ENCODE assay signal across 26 cellular contexts in the genomic region with DNA sequence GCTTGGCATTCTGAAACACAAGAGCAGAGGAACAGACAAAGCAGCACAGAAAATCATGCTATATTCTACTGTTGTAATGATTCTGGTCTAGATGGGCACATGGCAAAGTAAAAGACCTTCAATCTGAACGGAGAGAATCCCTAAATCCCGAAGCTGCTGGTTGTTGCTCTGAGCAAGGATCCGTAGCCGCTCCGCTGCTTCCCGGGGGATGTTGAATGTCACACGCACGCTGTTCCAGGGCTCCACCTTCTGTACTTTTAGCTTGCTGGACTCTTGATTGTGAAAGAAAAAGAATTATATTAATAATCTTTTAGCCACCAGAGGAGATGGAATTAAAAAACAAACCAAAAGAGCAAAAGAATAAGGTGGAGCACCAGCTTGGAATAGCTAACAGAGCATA.
"Had no signal": no experiment of that assay in that cellular context is flagged by ENCODE, and none has a peak within 500 bp of the region (broad histone marks: within the 10 kb centered on the region; RNA-seq: fewer than 3 reads in every experiment).

No MANE protein-coding gene starts in this region.

- H3K27me3 ChIP-seq: brain microvascular endothelial cell, esophagus muscularis mucosa, foreskin keratinocyte, gastrocnemius medialis had no signal

- H3K9me3 ChIP-seq: esophagus muscularis mucosa, gastrocnemius medialis had no signal

- DNase-seq: activated CD4-positive, alpha-beta T cell treated with anti-CD3 and anti-CD28 coated beads for 36 hours; activated CD4-positive, alpha-beta T cell treated with anti-CD3 and anti-CD28 coated beads, Interleukin-2, amount 10 ng/mL, durations not matched to agents 7 days and 5 days; activated CD4-positive, alpha-beta T cell treated with anti-CD3 and anti-CD28 coated beads, Interleukin-2, amount 50 U/mL, for 48 hours; activated CD4-positive, CD25-positive, alpha-beta regulatory T cell; activated CD4-positive, CD25-positive, alpha-beta regulatory T cell treated with anti-CD3 and anti-CD28 coated beads, Interleukin-2, amount 50 U/mL, for 72 hours; activated CD8-positive, alpha-beta memory T cell treated with anti-CD3 and anti-CD28 coated beads for 24 hours; activated CD8-positive, alpha-beta T cell treated with anti-CD3 and anti-CD28 coated beads for 36 hours; activated effector memory CD4-positive, alpha-beta T cell treated with Interleukin-2 at 50 U/mL for 16 hours; activated gamma-delta T cell treated with Interleukin-2 at 50 U/mL for 16 hours; activated naive CD4-positive, alpha-beta T cell treated with anti-CD3 and anti-CD28 coated beads, Interleukin-2, amount 50 U/mL, for 16 hours; activated naive CD4-positive, alpha-beta T cell treated with Interleukin-2 at 50 U/mL for 16 hours; activated T-cell treated with anti-CD3 and anti-CD28 coated beads, Interleukin-2, amount 50 U/mL, for 4 hours; anterior cingulate cortex; brain microvascular endothelial cell; caudate nucleus; cortex of kidney; dermis blood vessel endothelial cell; effector CD4-positive, alpha-beta T cell; effector memory CD8-positive, alpha-beta T cell; erythroblast; foreskin keratinocyte; gastrocnemius medialis; T-helper 2 cell had no signal

- H3K4me3 ChIP-seq: esophagus muscularis mucosa, gastrocnemius medialis had no signal

- H3K27ac Mint-ChIP-seq: activated CD4-positive, alpha-beta T cell treated with anti-CD3 and anti-CD28 coated beads for 36 hours; activated CD4-positive, alpha-beta T cell treated with anti-CD3 and anti-CD28 coated beads, Interleukin-2, amount 10 ng/mL, durations not matched to agents 7 days and 5 days; activated CD8-positive, alpha-beta T cell treated with anti-CD3 and anti-CD28 coated beads for 36 hours; activated naive CD8-positive, alpha-beta T cell; activated T-helper 17 cell treated with anti-CD3 and anti-CD28 coated beads, Interleukin-2, amount 50 U/mL, for 72 hours; effector memory CD8-positive, alpha-beta T cell had no signal

- H3K9me3 Mint-ChIP-seq: activated CD4-positive, alpha-beta T cell treated with anti-CD3 and anti-CD28 coated beads, Interleukin-2, amount 10 ng/mL, durations not matched to agents 7 days and 5 days; activated CD8-positive, alpha-beta T cell treated with anti-CD3 and anti-CD28 coated beads for 36 hours; activated T-cell treated with anti-CD3 and anti-CD28 coated beads, Interleukin-2, amount 50 U/mL, for 4 hours; activated T-helper 17 cell treated with anti-CD3 and anti-CD28 coated beads, Interleukin-2, amount 50 U/mL, for 72 hours; effector memory CD8-positive, alpha-beta T cell had no signal

- H3K4me1 Mint-ChIP-seq: activated T-helper 17 cell treated with anti-CD3 and anti-CD28 coated beads, Interleukin-2, amount 50 U/mL, for 72 hours had no signal

- H3K4me3 Mint-ChIP-seq: activated CD4-positive, alpha-beta T cell treated with anti-CD3 and anti-CD28 coated beads for 36 hours; activated CD4-positive, alpha-beta T cell treated with anti-CD3 and anti-CD28 coated beads, Interleukin-2, amount 10 ng/mL, durations not matched to agents 7 days and 5 days; activated CD8-positive, alpha-beta T cell treated with anti-CD3 and anti-CD28 coated beads for 36 hours; activated naive CD8-positive, alpha-beta T cell; activated T-cell treated with anti-CD3 and anti-CD28 coated beads, Interleukin-2, amount 50 U/mL, for 4 hours; activated T-helper 17 cell treated with anti-CD3 and anti-CD28 coated beads, Interleukin-2, amount 50 U/mL, for 72 hours; effector memory CD8-positive, alpha-beta T cell had no signal

- H3K4me1 ChIP-seq: foreskin keratinocyte had no signal

- H3K27me3 Mint-ChIP-seq: activated CD4-positive, alpha-beta T cell treated with anti-CD3 and anti-CD28 coated beads for 36 hours; activated CD4-positive, alpha-beta T cell treated with anti-CD3 and anti-CD28 coated beads, Interleukin-2, amount 10 ng/mL, durations not matched to agents 7 days and 5 days; activated CD8-positive, alpha-beta T cell treated with anti-CD3 and anti-CD28 coated beads for 36 hours; activated naive CD8-positive, alpha-beta T cell; activated T-helper 17 cell treated with anti-CD3 and anti-CD28 coated beads, Interleukin-2, amount 50 U/mL, for 72 hours; effector memory CD8-positive, alpha-beta T cell had no signal

- ATAC-seq: activated CD4-positive, alpha-beta T cell treated with anti-CD3 and anti-CD28 coated beads for 36 hours; activated CD8-positive, alpha-beta T cell treated with anti-CD3 and anti-CD28 coated beads for 36 hours; activated T-cell treated with anti-CD3 and anti-CD28 coated beads, Interleukin-2, amount 50 U/mL, for 4 hours; activated T-helper 17 cell treated with anti-CD3 and anti-CD28 coated beads, Interleukin-2, amount 50 U/mL, for 72 hours; effector memory CD8-positive, alpha-beta T cell; foreskin keratinocyte; gastrocnemius medialis had no signal
